ENCODE assay signal across 8 cellular contexts in the genomic region with DNA sequence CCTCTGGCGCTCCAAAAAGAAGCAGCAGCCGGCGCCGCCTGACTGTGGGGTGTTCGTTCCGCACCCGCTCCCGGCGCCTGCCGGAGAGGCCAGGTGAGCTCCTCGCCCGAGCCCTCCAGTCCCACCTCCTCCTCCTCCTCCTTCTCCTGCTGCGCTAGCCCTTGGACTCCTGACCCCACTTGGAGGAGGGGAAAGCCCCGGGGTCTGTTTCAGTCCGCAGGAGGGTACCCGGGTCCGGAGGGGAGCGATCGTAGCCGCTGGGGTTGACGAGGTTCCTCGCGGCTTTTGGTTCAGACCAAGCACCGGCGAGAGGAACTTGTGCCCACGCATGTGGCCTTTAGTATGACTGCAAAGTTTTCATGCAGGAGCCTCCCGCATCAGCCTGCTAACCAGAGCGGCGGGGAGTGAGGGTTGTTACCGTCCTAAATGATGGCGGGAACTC. TPM values are rescaled to one million over a fixed set of nuclear protein-coding genes. Genes with fewer than 3 reads are reported as not detected.
DNase-seq lines count a peak whose midpoint lies in the region; ATAC-seq and TF ChIP-seq lines count a peak whose summit lies in the region.

No MANE protein-coding gene starts in this region.

- peak overlapping the region; percentile 34 for H2BK120ac ChIP-seq in mesenchymal stem cell (ENCODE audit: low read depth, low read length)

- no peak overlapping the region for H4K8ac ChIP-seq in mesenchymal stem cell (ENCODE audit: low read length)

- no peak for TF ChIP-seq CTCF in GM06990 (IDR thresholded peaks at IDR 0.05; ENCODE audit: insufficient read depth, low read length, poor library complexity, severe bottlenecking)
- TF ChIP-seq CTCF in cardiac fibroblast (IDR thresholded peaks at IDR 0.05; ENCODE audit: low read depth, low read length) = no peak
- no peak for TF ChIP-seq CTCF in thoracic aorta (IDR thresholded peaks at IDR 0.05)

- 2% methylated on average over 30 of the region's 31 CpGs for WGBS in mesenchymal stem cell

- no peaks in the 10 kb centered on the region; the same call in 1 of the 2 replicates for H3K27me3 ChIP-seq in GM06990 (replicated peaks; ENCODE audit: control insufficient read depth, insufficient read depth, low read length)
- H3K27me3 ChIP-seq in mesenchymal stem cell (ENCODE audit: control insufficient read depth in 1 of 2, insufficient read depth in 1 of 2, low read length in 2 of 2) = peaks cover 20 to 56% of the 10 kb centered on the region in 2 experiments
- no peaks in the 10 kb centered on the region for H3K27me3 ChIP-seq in thoracic aorta (replicated peaks; ENCODE audit: insufficient read depth)

- no peak overlapping the region for H2BK12ac ChIP-seq in mesenchymal stem cell (ENCODE audit: low read length in 2 of 2)

- no peak overlapping the region for H2AK5ac ChIP-seq in mesenchymal stem cell (ENCODE audit: low read length, severe bottlenecking)

- H3K9ac ChIP-seq in SK-N-MC (ENCODE audit: insufficient read length) (no peak overlapping the region), mesenchymal stem cell (ENCODE audit: low read length) (peak overlapping the region; percentile 22)

- H3K9me3 ChIP-seq in SK-N-MC (ENCODE audit: low read depth, low read length) = no peaks in the 10 kb centered on the region
- no peaks in the 10 kb centered on the region for H3K9me3 ChIP-seq in mesenchymal stem cell (ENCODE audit: control insufficient read depth, low read length)
- H3K9me3 ChIP-seq in thoracic aorta = no peaks in the 10 kb centered on the region

- H3K14ac ChIP-seq in mesenchymal stem cell (ENCODE audit: low read length in 2 of 2) = no peak overlapping the region

- H2AFZ ChIP-seq in mesenchymal stem cell (ENCODE audit: low read depth, low read length) = peak overlapping the region; percentile 32

- no peak overlapping the region for H3K18ac ChIP-seq in mesenchymal stem cell (ENCODE audit: low read depth in 1 of 2, low read length in 2 of 2)

- H2BK15ac ChIP-seq in mesenchymal stem cell (ENCODE audit: low read depth, poor library complexity, severe bottlenecking) = no peak overlapping the region

- H3K4me3 ChIP-seq in GM06990 (replicated peaks; ENCODE audit: low read depth, low read length) = peak overlapping the region; percentile 2
- H3K4me3 ChIP-seq in SK-N-MC = peak overlapping the region; percentile 77
- peak overlapping the region; percentile 32 to 48 for H3K4me3 ChIP-seq in cardiac fibroblast (replicated peaks in 1 of 2; ENCODE audit: low read depth in 2 of 2, low read length in 2 of 2)
- peak overlapping the region; percentile 57 to 73 for H3K4me3 ChIP-seq in mesenchymal stem cell (ENCODE audit: insufficient read depth in 1 of 2, low read depth in 1 of 2, low read length in 2 of 2)
- peak overlapping the region; percentile 62 for H3K4me3 ChIP-seq in thoracic aorta

- ATAC-seq in HG02588 (IDR thresholded peaks at IDR 0.05; ENCODE audit: unreplicated experiment) (peak; percentile 22), thoracic aorta (ENCODE audit: insufficient number of reproducible peaks, low FRiP score, low read depth) (no peak), HG03521 (IDR thresholded peaks at IDR 0.05; ENCODE audit: unreplicated experiment) (no peak)

- DNase-seq in GM06990 (ENCODE audit: extremely low read depth, insufficient read length) (peak; percentile 27), SK-N-MC (ENCODE audit: low read depth, low spot score) (no peak), cardiac fibroblast (ENCODE audit: low read depth in 2 of 2) (no peak), mesenchymal stem cell (peak; percentile 0), thoracic aorta (ENCODE audit: low spot score) (no peak), dermis blood vessel endothelial cell (no peak)

- H3K36me3 ChIP-seq in GM06990 (ENCODE audit: control insufficient read depth, insufficient read depth, low read length) (no peaks in the 10 kb centered on the region), SK-N-MC (ENCODE audit: insufficient read depth, low read length) (no peaks in the 10 kb centered on the region), mesenchymal stem cell (ENCODE audit: control insufficient read depth in 1 of 2, insufficient read depth in 2 of 2, low read depth in 1 of 2, low read length in 2 of 2) (no peaks in the 10 kb centered on the region), thoracic aorta (no peaks in the 10 kb centered on the region)

- peak overlapping the region; percentile 97 for H3K4me2 ChIP-seq in mesenchymal stem cell (ENCODE audit: low read length, poor library complexity, severe bottlenecking)

- H3K4me1 ChIP-seq in mesenchymal stem cell (ENCODE audit: control insufficient read depth, insufficient read depth, low read depth, low read length) (peaks cover 12% of the 10 kb centered on the region), thoracic aorta (ENCODE audit: control insufficient read depth in 1 of 2, low read depth in 2 of 2) (peaks cover 11 to 13% of the 10 kb centered on the region in 2 donors)

- H3K23ac ChIP-seq in mesenchymal stem cell (ENCODE audit: low read length in 2 of 2) = peak overlapping the region in 1 of 2 experiments; percentile 34

- no peak overlapping the region for H2BK5ac ChIP-seq in mesenchymal stem cell (ENCODE audit: low read depth, low read length, poor library complexity, severe bottlenecking)

- H3K27ac ChIP-seq in SK-N-MC (no peak overlapping the region), mesenchymal stem cell (ENCODE audit: low read length, poor library complexity, severe bottlenecking) (no peak overlapping the region), thoracic aorta (no peak overlapping the region)

- no peak overlapping the region for H3K4ac ChIP-seq in mesenchymal stem cell (ENCODE audit: low read depth in 1 of 2, low read length in 2 of 2)

- H3K79me1 ChIP-seq in mesenchymal stem cell (replicated peaks; ENCODE audit: low read length, poor library complexity, severe bottlenecking) = no peaks in the 10 kb centered on the region

- no peak overlapping the region for H4K91ac ChIP-seq in mesenchymal stem cell (ENCODE audit: low read length)

RNA-seq across cellular contexts. Expression of a gene that starts 0.5 kb away (rescaled TPM):
- polyA plus RNA-seq in mesenchymal stem cell (2013, experiment 1 of 2) = 3.3 TPM
- 3.4 TPM for polyA plus RNA-seq in mesenchymal stem cell (2013, experiment 2 of 2)
- 1 to 10 TPM; 3.2 to 7.2 TPM for total RNA-seq in thoracic aorta
- 38.1 and 44.9 TPM in 2 replicates for total RNA-seq in dermis blood vessel endothelial cell

RNA-seq across cellular contexts. Expression of a gene that starts 35.5 kb away (rescaled TPM):
- polyA plus RNA-seq in mesenchymal stem cell (2013, experiment 1 of 2) = 16.8 TPM
- polyA plus RNA-seq in mesenchymal stem cell (2013, experiment 2 of 2) = 18.5 TPM
- total RNA-seq in thoracic aorta (10 to 100 TPM; 28.4 to 30.1 TPM), dermis blood vessel endothelial cell (65.0 and 72.3 TPM in 2 replicates)

Comparison
In these comparisons a context has a peak if more than half of its experiments do, and no peak if none do; other contexts are left out.
1. DNase-seq: peak in GM06990 (single experiment) and mesenchymal stem cell (single experiment); none in SK-N-MC (single experiment), cardiac fibroblast (0 of 2), thoracic aorta (single experiment) and dermis blood vessel endothelial cell (single experiment).
2. H3K4me3 ChIP-seq: peak in every context shown above with its lines; median percentile 77 in SK-N-MC; 65 in mesenchymal stem cell; 62 in thoracic aorta; 40 in cardiac fibroblast; 2 in GM06990.